1 cellular context compared by ENCODE assay signal in the genomic region with DNA sequence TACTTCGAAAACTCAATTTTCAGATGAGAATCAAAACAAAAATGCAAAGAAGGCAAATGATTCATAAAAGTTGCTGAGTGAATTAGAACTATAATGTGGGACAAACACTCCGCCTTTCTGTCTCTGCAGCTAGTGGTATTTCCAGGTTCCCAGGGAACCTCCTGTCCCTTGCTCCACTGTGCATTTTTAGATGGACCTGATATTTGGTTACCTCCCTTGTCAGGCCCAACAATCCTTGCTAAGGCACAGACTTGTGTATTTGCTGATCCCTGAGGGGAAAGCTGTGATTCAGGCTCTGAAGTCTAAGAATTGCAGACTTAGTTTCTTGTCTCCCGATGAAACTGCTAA.
TF ChIP-seq lines count a peak whose summit lies in the region.

No MANE protein-coding gene starts in this region.

TF ChIP-seq in HepG2, 621 proteins besides CTCF, POLR2A, EP300 and RAD21 (continued from another document):
- TF ChIP-seq RERE (CRISPR knock-in tag; IDR thresholded peaks at IDR 0.05; ENCODE audit: low read depth) = no peak
- TF ChIP-seq, protein P1, sequence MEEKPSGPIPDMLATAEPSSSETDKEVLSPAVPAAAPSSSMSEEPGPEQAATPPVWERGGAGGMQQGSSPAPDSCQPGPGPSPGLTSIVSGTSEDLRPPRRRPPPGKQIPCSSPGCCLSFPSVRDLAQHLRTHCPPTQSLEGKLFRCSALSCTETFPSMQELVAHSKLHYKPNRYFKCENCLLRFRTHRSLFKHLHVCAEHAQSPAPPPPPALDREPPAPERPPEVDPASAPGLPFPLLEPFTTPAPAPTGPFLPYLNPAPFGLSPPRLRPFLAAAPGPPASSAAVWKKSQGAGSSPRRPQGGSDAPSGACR (CRISPR knock-in tag; IDR thresholded peaks at IDR 0.05) = no peak
- TF ChIP-seq, protein P2, sequence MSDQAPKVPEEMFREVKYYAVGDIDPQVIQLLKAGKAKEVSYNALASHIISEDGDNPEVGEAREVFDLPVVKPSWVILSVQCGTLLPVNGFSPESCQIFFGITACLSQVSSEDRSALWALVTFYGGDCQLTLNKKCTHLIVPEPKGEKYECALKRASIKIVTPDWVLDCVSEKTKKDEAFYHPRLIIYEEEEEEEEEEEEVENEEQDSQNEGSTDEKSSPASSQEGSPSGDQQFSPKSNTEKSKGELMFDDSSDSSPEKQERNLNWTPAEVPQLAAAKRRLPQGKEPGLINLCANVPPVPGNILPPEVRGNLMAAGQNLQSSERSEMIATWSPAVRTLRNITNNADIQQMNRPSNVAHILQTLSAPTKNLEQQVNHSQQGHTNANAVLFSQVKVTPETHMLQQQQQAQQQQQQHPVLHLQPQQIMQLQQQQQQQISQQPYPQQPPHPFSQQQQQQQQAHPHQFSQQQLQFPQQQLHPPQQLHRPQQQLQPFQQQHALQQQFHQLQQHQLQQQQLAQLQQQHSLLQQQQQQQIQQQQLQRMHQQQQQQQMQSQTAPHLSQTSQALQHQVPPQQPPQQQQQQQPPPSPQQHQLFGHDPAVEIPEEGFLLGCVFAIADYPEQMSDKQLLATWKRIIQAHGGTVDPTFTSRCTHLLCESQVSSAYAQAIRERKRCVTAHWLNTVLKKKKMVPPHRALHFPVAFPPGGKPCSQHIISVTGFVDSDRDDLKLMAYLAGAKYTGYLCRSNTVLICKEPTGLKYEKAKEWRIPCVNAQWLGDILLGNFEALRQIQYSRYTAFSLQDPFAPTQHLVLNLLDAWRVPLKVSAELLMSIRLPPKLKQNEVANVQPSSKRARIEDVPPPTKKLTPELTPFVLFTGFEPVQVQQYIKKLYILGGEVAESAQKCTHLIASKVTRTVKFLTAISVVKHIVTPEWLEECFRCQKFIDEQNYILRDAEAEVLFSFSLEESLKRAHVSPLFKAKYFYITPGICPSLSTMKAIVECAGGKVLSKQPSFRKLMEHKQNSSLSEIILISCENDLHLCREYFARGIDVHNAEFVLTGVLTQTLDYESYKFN (CRISPR knock-in tag; conservative IDR thresholded peaks at IDR 0.05) = 0 out of 2 replicates have a peak, but pooled peaks have one; percentile 7
- TF ChIP-seq ZFP36 (IDR thresholded peaks at IDR 0.05; ENCODE audit: borderline replicate concordance, low read depth, low read length, partially characterized antibody) = no peak
- TF ChIP-seq CENPT (CRISPR knock-in tag; IDR thresholded peaks at IDR 0.05; ENCODE audit: low read depth) = no peak
- TF ChIP-seq ZFP41 (CRISPR knock-in tag; IDR thresholded peaks at IDR 0.05; ENCODE audit: borderline replicate concordance) = no peak
- no peak for TF ChIP-seq MED8 (CRISPR knock-in tag; IDR thresholded peaks at IDR 0.05; ENCODE audit: insufficient replicate concordance)
- TF ChIP-seq GABPA (IDR thresholded peaks at IDR 0.05; ENCODE audit: low read depth, low read length) = no peak
- TF ChIP-seq GABPA (CRISPR knock-in tag; IDR thresholded peaks at IDR 0.05; ENCODE audit: low read depth) = no peak
- TF ChIP-seq MXD1 (CRISPR knock-in tag; IDR thresholded peaks at IDR 0.05) = no peak
- no peak for TF ChIP-seq TOE1 (CRISPR knock-in tag; IDR thresholded peaks at IDR 0.05)
- TF ChIP-seq HOXA3 (CRISPR knock-in tag; IDR thresholded peaks at IDR 0.05) = no peak
- TF ChIP-seq, protein P3, sequence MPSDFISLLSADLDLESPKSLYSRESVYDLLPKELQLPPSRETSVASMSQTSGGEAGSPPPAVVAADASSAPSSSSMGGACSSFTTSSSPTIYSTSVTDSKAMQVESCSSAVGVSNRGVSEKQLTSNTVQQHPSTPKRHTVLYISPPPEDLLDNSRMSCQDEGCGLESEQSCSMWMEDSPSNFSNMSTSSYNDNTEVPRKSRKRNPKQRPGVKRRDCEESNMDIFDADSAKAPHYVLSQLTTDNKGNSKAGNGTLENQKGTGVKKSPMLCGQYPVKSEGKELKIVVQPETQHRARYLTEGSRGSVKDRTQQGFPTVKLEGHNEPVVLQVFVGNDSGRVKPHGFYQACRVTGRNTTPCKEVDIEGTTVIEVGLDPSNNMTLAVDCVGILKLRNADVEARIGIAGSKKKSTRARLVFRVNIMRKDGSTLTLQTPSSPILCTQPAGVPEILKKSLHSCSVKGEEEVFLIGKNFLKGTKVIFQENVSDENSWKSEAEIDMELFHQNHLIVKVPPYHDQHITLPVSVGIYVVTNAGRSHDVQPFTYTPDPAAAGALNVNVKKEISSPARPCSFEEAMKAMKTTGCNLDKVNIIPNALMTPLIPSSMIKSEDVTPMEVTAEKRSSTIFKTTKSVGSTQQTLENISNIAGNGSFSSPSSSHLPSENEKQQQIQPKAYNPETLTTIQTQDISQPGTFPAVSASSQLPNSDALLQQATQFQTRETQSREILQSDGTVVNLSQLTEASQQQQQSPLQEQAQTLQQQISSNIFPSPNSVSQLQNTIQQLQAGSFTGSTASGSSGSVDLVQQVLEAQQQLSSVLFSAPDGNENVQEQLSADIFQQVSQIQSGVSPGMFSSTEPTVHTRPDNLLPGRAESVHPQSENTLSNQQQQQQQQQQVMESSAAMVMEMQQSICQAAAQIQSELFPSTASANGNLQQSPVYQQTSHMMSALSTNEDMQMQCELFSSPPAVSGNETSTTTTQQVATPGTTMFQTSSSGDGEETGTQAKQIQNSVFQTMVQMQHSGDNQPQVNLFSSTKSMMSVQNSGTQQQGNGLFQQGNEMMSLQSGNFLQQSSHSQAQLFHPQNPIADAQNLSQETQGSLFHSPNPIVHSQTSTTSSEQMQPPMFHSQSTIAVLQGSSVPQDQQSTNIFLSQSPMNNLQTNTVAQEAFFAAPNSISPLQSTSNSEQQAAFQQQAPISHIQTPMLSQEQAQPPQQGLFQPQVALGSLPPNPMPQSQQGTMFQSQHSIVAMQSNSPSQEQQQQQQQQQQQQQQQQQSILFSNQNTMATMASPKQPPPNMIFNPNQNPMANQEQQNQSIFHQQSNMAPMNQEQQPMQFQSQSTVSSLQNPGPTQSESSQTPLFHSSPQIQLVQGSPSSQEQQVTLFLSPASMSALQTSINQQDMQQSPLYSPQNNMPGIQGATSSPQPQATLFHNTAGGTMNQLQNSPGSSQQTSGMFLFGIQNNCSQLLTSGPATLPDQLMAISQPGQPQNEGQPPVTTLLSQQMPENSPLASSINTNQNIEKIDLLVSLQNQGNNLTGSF (CRISPR knock-in tag; IDR thresholded peaks at IDR 0.05) = no peak
- TF ChIP-seq ZNF263 (CRISPR knock-in tag; IDR thresholded peaks at IDR 0.05) = no peak
